Comparison of ENCODE assay signal across 1 cellular context in the genomic region with DNA sequence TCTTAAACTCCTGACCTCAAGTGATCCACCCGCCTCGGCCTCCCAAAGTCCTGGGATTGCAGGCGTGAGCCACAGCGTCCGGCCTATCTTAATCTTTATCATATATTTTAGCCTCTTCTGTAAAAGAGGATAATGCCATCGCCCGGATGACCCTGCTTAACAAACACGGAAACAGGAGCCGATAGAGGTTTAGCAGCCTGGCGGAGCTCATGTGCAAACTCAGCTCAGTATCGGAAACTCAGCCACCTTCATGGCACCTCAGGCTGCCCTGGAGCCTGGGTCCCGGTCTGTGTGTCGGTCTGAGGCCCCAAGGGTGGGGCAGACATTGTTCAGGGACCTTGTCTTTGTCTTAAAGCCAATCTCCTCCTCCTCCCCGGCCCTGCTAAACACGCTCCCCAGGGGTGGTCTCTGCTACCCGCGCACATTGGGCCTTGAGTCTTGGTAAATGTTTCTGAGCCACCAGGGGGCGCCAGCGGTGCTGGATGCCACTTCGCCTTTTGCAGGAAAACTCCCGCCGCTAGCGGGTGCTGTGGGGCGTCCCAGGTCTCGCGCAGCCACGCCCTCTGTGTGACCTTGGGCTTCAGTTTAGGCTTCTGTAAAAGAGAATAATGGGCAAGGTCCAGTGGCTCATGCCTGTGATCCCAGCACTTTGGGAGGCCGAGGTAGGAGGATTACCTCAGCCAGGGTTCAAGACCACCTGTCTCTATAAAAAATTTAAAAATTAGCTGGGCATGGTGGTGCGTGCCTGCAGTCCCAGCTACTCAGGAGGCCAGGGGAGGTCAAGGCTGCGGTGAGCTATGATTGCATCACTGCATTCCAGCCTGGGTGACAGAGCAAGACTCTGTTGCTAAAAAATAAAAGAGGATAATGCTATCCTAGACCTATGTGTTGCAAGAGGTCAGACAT.
TF ChIP-seq lines count a peak whose summit lies in the region.

No MANE protein-coding gene starts in this region.

TF ChIP-seq in liver, 16 proteins besides CTCF, POLR2A, EP300 and RAD21 (continued from another document):
- TF ChIP-seq, protein P1, sequence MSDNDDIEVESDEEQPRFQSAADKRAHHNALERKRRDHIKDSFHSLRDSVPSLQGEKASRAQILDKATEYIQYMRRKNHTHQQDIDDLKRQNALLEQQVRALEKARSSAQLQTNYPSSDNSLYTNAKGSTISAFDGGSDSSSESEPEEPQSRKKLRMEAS (IDR thresholded peaks at IDR 0.05) = no peak
